ENCODE assay signal across 23 cellular contexts in genomic region chrX:147173586-147173985, GRCh38.
"Had no signal": no experiment of that assay in that cellular context is flagged by ENCODE, and none has a peak within 500 bp of the region (broad histone marks: within the 10 kb centered on the region; RNA-seq: fewer than 3 reads in every experiment).

No MANE protein-coding gene starts in this region.

- H3K27ac ChIP-seq: RWPE1, SJCRH30, SK-N-MC had no signal

- DNase-seq: KBM-7, MV-4-11, NCI-H1048, NCI-H1105, NCI-H1417, NCI-H1436 treated with DMSO at 0.1 percent for 48 hours, NCI-H1694 treated with DMSO at 0.1 percent for 48 hours, NCI-H1930, NCI-H2081, NCI-H2107, NCI-H2171, NCI-H226, NCI-H446, NCI-H510A, NCI-H524 treated with DMSO at 0.1 percent for 48 hours, NCI-H69, NCI-H774, PC-3, SHP77 treated with DMSO at 0.1 percent for 48 hours, SJCRH30 had no signal

- H3K36me3 ChIP-seq: SJCRH30 had no signal

- ATAC-seq: Panc1, PC-3 had no signal

- H3K9me3 ChIP-seq: SJCRH30 had no signal

- H3K27me3 ChIP-seq: SJCRH30 had no signal

- H3K4me3 ChIP-seq: SJCRH30, SK-N-MC had no signal

- H3K4me1 ChIP-seq: SJCRH30 had no signal
